In the genomic region with DNA sequence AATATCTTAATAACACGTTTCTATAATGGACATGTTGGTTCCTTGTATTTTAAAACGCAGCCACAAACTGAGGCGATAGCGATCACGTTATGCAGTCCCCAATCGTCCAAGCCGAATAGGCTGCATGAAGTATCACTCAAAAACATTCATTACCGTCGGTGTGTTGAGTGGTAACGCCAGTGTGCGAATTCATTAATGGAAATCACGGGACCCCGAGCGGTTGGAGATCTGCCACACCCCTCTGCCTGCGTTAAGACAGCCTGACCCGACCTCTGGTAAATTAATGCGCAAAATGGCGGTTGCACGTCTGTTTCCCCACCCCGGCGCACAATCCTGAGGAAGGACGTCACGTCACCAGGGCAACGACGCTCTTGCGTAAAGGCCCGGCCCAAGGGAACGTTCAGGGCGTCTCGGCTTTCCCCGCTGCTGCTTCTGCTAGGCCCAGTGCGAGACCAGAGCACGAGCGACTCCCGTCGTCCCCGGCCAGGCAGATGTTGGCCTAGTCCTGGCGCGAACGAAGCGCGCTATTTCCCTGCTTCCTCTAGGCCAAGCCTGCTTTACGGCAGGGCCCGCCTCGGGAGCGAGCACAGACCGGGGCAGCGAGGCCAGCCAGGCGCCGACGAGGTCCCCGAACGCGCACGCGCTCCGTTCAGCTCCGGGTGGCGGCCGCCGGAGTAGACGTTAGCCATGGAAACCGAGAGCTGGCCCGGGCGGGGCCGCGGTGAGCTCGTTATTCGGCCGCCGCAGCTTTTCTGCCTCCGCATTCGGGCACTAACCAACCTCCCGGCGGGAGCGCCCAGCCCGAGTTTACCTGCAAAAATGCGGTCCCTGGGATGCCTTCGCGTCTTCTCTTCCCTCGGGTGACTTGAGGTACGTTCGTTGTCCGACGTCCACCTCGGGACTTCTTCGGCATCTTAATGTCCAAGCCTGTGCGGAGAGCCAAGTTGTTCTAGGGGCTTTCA, we compare ENCODE assay signal across 8 cellular contexts. TPM values are rescaled to one million over a fixed set of nuclear protein-coding genes. Genes with fewer than 3 reads are reported as not detected.
A peak's percentile ranks its signal among the peaks of the same experiment; 100 is the strongest.
DNase-seq lines count a peak whose midpoint lies in the region; ATAC-seq and TF ChIP-seq lines count a peak whose summit lies in the region.

PCNX4 (plus strand) TSS at position 374 of the 962 bp plus-strand sequence. CDS start 15,716 bp downstream, outside the sequence.

- no peak for TF ChIP-seq CTCF in AG09309 (IDR thresholded peaks at IDR 0.05; ENCODE audit: control insufficient read depth, insufficient read depth, low read depth, low read length, missing control alignments)

- peak within 1 kb of the TSS; percentile 92 for H3K4me3 ChIP-seq in AG09309 (ENCODE audit: control insufficient read depth, low read depth, low read length)

- peak; percentile 96 for ATAC-seq in GM19025 (IDR thresholded peaks at IDR 0.05; ENCODE audit: low read depth, unreplicated experiment)
- ATAC-seq in HG03342 (IDR thresholded peaks at IDR 0.05; ENCODE audit: unreplicated experiment), result peak; percentile 93

- DNase-seq in AG09309 (ENCODE audit: low read depth), result peak; percentile 94
- DNase-seq in NCI-H460 (ENCODE audit: extremely low read depth, low read depth), result peak; percentile 98
- peak; percentile 90 for DNase-seq in activated CD4-positive, CD25-positive, alpha-beta regulatory T cell treated with anti-CD3 and anti-CD28 coated beads, Interleukin-2, amount 50 U/mL, for 72 hours
- DNase-seq in cerebellar nuclear complex (lab: John Stamatoyannopoulos, UW), result peak; percentile 75 to 96
- DNase-seq in islet precursor cell, result peak; percentile 98
- DNase-seq in stimulated activated CD4-positive, alpha-beta T cell treated with anti-CD3 and anti-CD28 coated beads, Interleukin-12 subunit alpha, Interleukin-12 subunit beta, amount 100 ng/mL, for 48 hours (ENCODE audit: low read depth in 2 of 3, low spot score in 1 of 3), result peak; percentile 83 to 89 (median 88)

RNA-seq across cellular contexts. Expression of gene PCNX4, which starts in this region (rescaled TPM):
- total RNA-seq in NCI-H460 (2014; rRNA removed; shearing (Covaris generic)), result 68.7 and 78.5 TPM in 2 replicates
- 87.3 and 98.0 TPM in 2 replicates for polyA plus RNA-seq in NCI-H460 (2014; cell fraction: nucleus; rRNA removed)

Comparison
In these comparisons a context has a peak if more than half of its experiments do, and no peak if none do; other contexts are left out.
1. Peak in every context shown above with its lines: DNase-seq, ATAC-seq and H3K4me3 ChIP-seq.